20 cellular contexts compared by ENCODE assay signal in the genomic region with DNA sequence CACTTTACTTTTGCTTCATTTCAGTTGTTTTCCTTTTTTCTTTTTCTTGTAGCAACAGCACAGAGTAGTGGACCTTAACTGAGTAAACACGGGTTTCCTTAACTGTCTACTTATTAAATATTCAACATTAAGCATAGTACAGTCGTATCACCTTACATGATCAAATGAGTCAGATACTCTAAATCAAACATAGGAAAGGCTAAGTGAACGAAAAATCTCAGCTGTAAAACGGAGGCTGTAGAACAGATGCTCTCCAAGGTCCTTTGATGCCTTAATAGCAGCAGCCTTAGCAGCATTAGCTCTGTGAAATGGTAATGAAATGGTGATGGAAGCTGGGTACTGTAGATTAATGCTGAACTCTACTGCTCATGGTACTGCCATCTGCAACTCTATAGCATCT.
DNase-seq lines count a peak whose midpoint lies in the region; ATAC-seq, FAIRE-seq and TF ChIP-seq lines count a peak whose summit lies in the region.
"Had no signal": no experiment of that assay in that cellular context is flagged by ENCODE, and none has a peak within 500 bp of the region (broad histone marks: within the 10 kb centered on the region; RNA-seq: fewer than 3 reads in every experiment).

No MANE protein-coding gene starts in this region.

- H3K27me3 ChIP-seq in right cardiac atrium (ENCODE audit: control insufficient read depth, insufficient read depth): no peaks in the 10 kb centered on the region
- H3K27me3 ChIP-seq: uterus had no signal

- intact Hi-C loops in right cardiac atrium (cut with DNase I): no loop called here

- H3K27ac ChIP-seq in right cardiac atrium (ENCODE audit: low read length): no peak overlapping the region
- H3K27ac ChIP-seq: breast epithelium, skin epidermis, uterus had no signal

- ATAC-seq in right cardiac atrium (no peak), GM18498 (IDR thresholded peaks at IDR 0.05; ENCODE audit: unreplicated experiment) (no peak)
- ATAC-seq: activated CD8-positive, alpha-beta T cell treated with anti-CD3 and anti-CD28 coated beads for 36 hours; activated naive CD4-positive, alpha-beta T cell treated with anti-CD3 and anti-CD28 coated beads, Interleukin-2, amount 50 U/mL, for 72 hours; mucosa of descending colon; T-helper 17 cell had no signal

- H3K9me3 ChIP-seq in right cardiac atrium (ENCODE audit: control insufficient read depth, low read length): no peaks in the 10 kb centered on the region
- H3K9me3 ChIP-seq: breast epithelium, mucosa of descending colon, uterus had no signal

- no peak overlapping the region for H3K4me3 ChIP-seq in epithelial cell of esophagus (ENCODE audit: low read length)
- H3K4me3 ChIP-seq in right cardiac atrium (ENCODE audit: low read length): no peak overlapping the region
- H3K4me3 ChIP-seq: breast epithelium, mucosa of descending colon, skin epidermis, uterus had no signal

- FAIRE-seq in D721Med (lab: Jason Lieb, UNC): peak; percentile 11
- FAIRE-seq: GM19239 had no signal

- 65% methylated on average over 4 of the region's 4 CpGs for WGBS in right cardiac atrium

- DNase-seq in COLO668 (lab: John Stamatoyannopoulos, UW; ENCODE audit: unreplicated experiment) (peak; percentile 40), D721Med (ENCODE audit: insufficient read length, low spot score) (no peak), NCI-H2196 treated with DMSO at 0.1 percent for 48 hours (lab: John Stamatoyannopoulos, UW; ENCODE audit: unreplicated experiment) (peak; percentile 7), epithelial cell of esophagus (ENCODE audit: low read depth) (peak; percentile 21), right cardiac atrium (no peak)
- DNase-seq in activated CD4-positive, CD25-positive, alpha-beta regulatory T cell treated with anti-CD3 and anti-CD28 coated beads, Interleukin-2, amount 50 U/mL, for 72 hours: no peak
- DNase-seq: activated CD8-positive, alpha-beta T cell treated with anti-CD3 and anti-CD28 coated beads for 36 hours; DMS 273 treated with DMSO at 0.1 percent for 48 hours; GDM1; H7; mucosa of descending colon; NCI-H1436; NCI-H226; T-helper 17 cell; uterus had no signal

- TF ChIP-seq CTCF in D721Med (IDR thresholded peaks at IDR 0.05; ENCODE audit: insufficient read depth, missing control alignments) (no peak), epithelial cell of esophagus (IDR thresholded peaks at IDR 0.05; ENCODE audit: insufficient read depth, low read depth, low read length, missing control alignments) (no peak)

- H3K4me1 ChIP-seq in right cardiac atrium (ENCODE audit: control insufficient read depth, insufficient read depth, low read length): no peaks in the 10 kb centered on the region
- H3K4me1 ChIP-seq: breast epithelium, uterus had no signal

Comparison
In these comparisons a context has a peak if more than half of its experiments do, and no peak if none do; other contexts are left out.
1. DNase-seq: peak in COLO668 (single experiment), NCI-H2196 treated with DMSO at 0.1 percent for 48 hours (single experiment) and epithelial cell of esophagus (single experiment); none in D721Med (single experiment), right cardiac atrium (0 of 3) and activated CD4-positive, CD25-positive, alpha-beta regulatory T cell treated with anti-CD3 and anti-CD28 coated beads, Interleukin-2, amount 50 U/mL, for 72 hours (single experiment).